19 cellular contexts compared by ENCODE assay signal in genomic region chr2:88885275-88885674, GRCh38.
DNase-seq lines count a peak whose midpoint lies in the region; ATAC-seq lines count a peak whose summit lies in the region.
"Had no signal": no experiment of that assay in that cellular context is flagged by ENCODE, and none has a peak within 500 bp of the region (broad histone marks: within the 10 kb centered on the region; RNA-seq: fewer than 3 reads in every experiment).

No MANE protein-coding gene starts in this region.

- ATAC-seq in HG02571 (IDR thresholded peaks at IDR 0.05; ENCODE audit: unreplicated experiment) (peak; percentile 71), HG03432 (IDR thresholded peaks at IDR 0.05; ENCODE audit: unreplicated experiment) (peak; percentile 64), HG02885 (IDR thresholded peaks at IDR 0.05; ENCODE audit: poor library complexity, unreplicated experiment) (no peak), GM18519 (IDR thresholded peaks at IDR 0.05; ENCODE audit: low FRiP score, unreplicated experiment) (no peak)
- ATAC-seq: activated CD8-positive, alpha-beta T cell treated with anti-CD3 and anti-CD28 coated beads for 36 hours; gastroesophageal sphincter had no signal

- H3K27ac Mint-ChIP-seq in activated CD4-positive, alpha-beta T cell treated with anti-CD3 and anti-CD28 coated beads, Interleukin-2, amount 10 ng/mL, durations not matched to agents 24 days and 14 days: no peak overlapping the region
- H3K27ac Mint-ChIP-seq: activated CD8-positive, alpha-beta T cell treated with anti-CD3 and anti-CD28 coated beads for 36 hours; CD8-positive, alpha-beta memory T cell; endodermal cell; T-helper 2 cell treated with Interferon-gamma antibody and Interleukin-4, amounts not matched to agents 5 μg/mL and 100 μg/mL, for 36 hours had no signal

- no peak overlapping the region for H3K4me3 Mint-ChIP-seq in activated CD4-positive, alpha-beta T cell treated with anti-CD3 and anti-CD28 coated beads, Interleukin-2, amount 10 ng/mL, durations not matched to agents 24 days and 14 days
- H3K4me3 Mint-ChIP-seq: activated CD8-positive, alpha-beta T cell treated with anti-CD3 and anti-CD28 coated beads for 36 hours; CD8-positive, alpha-beta memory T cell; endodermal cell; T-helper 2 cell treated with Interferon-gamma antibody and Interleukin-4, amounts not matched to agents 5 μg/mL and 100 μg/mL, for 36 hours had no signal

- no peaks in the 10 kb centered on the region for H3K36me3 Mint-ChIP-seq in activated CD4-positive, alpha-beta T cell treated with anti-CD3 and anti-CD28 coated beads, Interleukin-2, amount 10 ng/mL, durations not matched to agents 24 days and 14 days (ENCODE audit: low read depth)
- H3K36me3 Mint-ChIP-seq: CD8-positive, alpha-beta memory T cell had no signal

- no peaks in the 10 kb centered on the region for H3K9me3 Mint-ChIP-seq in activated CD4-positive, alpha-beta T cell treated with anti-CD3 and anti-CD28 coated beads, Interleukin-2, amount 10 ng/mL, durations not matched to agents 24 days and 14 days
- H3K9me3 Mint-ChIP-seq: activated CD8-positive, alpha-beta T cell treated with anti-CD3 and anti-CD28 coated beads for 36 hours; T-helper 2 cell treated with Interferon-gamma antibody and Interleukin-4, amounts not matched to agents 5 μg/mL and 100 μg/mL, for 36 hours had no signal

- H3K27me3 Mint-ChIP-seq in activated CD4-positive, alpha-beta T cell treated with anti-CD3 and anti-CD28 coated beads, Interleukin-2, amount 10 ng/mL, durations not matched to agents 24 days and 14 days: peaks cover 14% of the 10 kb centered on the region

- intact Hi-C loops in activated CD4-positive, alpha-beta T cell treated with anti-CD3 and anti-CD28 coated beads, Interleukin-2, amount 10 ng/mL, durations not matched to agents 24 days and 14 days (cut with micrococcal nuclease): no loop called here
- intact Hi-C loops in cardiac septum (cut with DNase I): no loop called here

- no peaks in the 10 kb centered on the region for H3K4me1 Mint-ChIP-seq in activated CD4-positive, alpha-beta T cell treated with anti-CD3 and anti-CD28 coated beads, Interleukin-2, amount 10 ng/mL, durations not matched to agents 24 days and 14 days
- H3K4me1 Mint-ChIP-seq: CD8-positive, alpha-beta memory T cell; endodermal cell had no signal

- peak; percentile 4 for DNase-seq in activated CD4-positive, alpha-beta T cell treated with anti-CD3 and anti-CD28 coated beads, Interleukin-2, amount 10 ng/mL, durations not matched to agents 24 days and 14 days
- DNase-seq in activated CD4-positive, alpha-beta T cell treated with anti-CD3 and anti-CD28 coated beads, Interleukin-2, amount 50 U/mL, for 1 hour: no peak
- no peak for DNase-seq in NCI-H2081 (lab: John Stamatoyannopoulos, UW)
- no peak for DNase-seq in cardiac septum (ENCODE audit: low spot score)
- DNase-seq: activated CD8-positive, alpha-beta T cell treated with anti-CD3 and anti-CD28 coated beads for 36 hours; activated naive CD4-positive, alpha-beta T cell treated with Interleukin-2 at 50 U/mL for 16 hours; brain microvascular endothelial cell; CD8-positive, alpha-beta memory T cell; endodermal cell; IMR-90; NCI-H1694 treated with DMSO at 0.1 percent for 48 hours; NCI-H748 treated with DMSO at 0.1 percent for 48 hours; ovary had no signal

Comparison
In these comparisons a context has a peak if more than half of its experiments do, and no peak if none do; other contexts are left out.
1. ATAC-seq: peak in HG02571 (single experiment) and HG03432 (single experiment); none in HG02885 (single experiment) and GM18519 (single experiment).